20 cellular contexts compared by ENCODE assay signal in genomic region chr15:70334286-70334685, GRCh38.
"Had no signal": no experiment of that assay in that cellular context is flagged by ENCODE, and none has a peak within 500 bp of the region (broad histone marks: within the 10 kb centered on the region; RNA-seq: fewer than 3 reads in every experiment).

No MANE protein-coding gene starts in this region.

- H3K9me3 ChIP-seq: colonic mucosa had no signal

- H3K36me3 ChIP-seq: colonic mucosa, esophagus muscularis mucosa, gastroesophageal sphincter, heart left ventricle, left lung, lower lobe of right lung had no signal

- H3K4me1 ChIP-seq: colonic mucosa, foreskin keratinocyte, lower lobe of right lung had no signal

- DNase-seq: colonic mucosa; cortex of kidney; effector CD8-positive, alpha-beta T cell; effector memory CD8-positive, alpha-beta T cell; foreskin keratinocyte; heart left ventricle; hypothalamus; immature natural killer cell; left cardiac atrium; left lung; left ventricle myocardium superior; lower lobe of right lung; mesenchymal stem cell; mucosa of descending colon; naive B cell had no signal

- H3K4me3 ChIP-seq: colonic mucosa, esophagus muscularis mucosa, gastroesophageal sphincter, heart left ventricle, hepatocyte, left lung, lower lobe of right lung, mucosa of descending colon had no signal

- H3K27me3 ChIP-seq: colonic mucosa, esophagus muscularis mucosa, gastroesophageal sphincter, heart left ventricle, hepatocyte, left lung had no signal

- ATAC-seq: effector memory CD8-positive, alpha-beta T cell; foreskin keratinocyte; gastroesophageal sphincter; heart left ventricle; left cardiac atrium; left lung; left ventricle myocardium superior; lower lobe of right lung; mucosa of descending colon had no signal

- H3K27ac ChIP-seq: colonic mucosa, esophagus muscularis mucosa, foreskin keratinocyte, gastroesophageal sphincter, heart left ventricle, hepatocyte, left lung, lower lobe of right lung had no signal

- FAIRE-seq: endothelial cell of umbilical vein, frontal cortex had no signal
